ENCODE assay signal across 1 cellular context in genomic region chr18:48390641-48391040, GRCh38.
TF ChIP-seq lines count a peak whose summit lies in the region.

No MANE protein-coding gene starts in this region.

TF ChIP-seq in GM23338, 12 proteins besides CTCF, POLR2A, EP300 and RAD21 (continued from another document):
- no peak for TF ChIP-seq REST (IDR thresholded peaks at IDR 0.05; ENCODE audit: unreplicated experiment)
- TF ChIP-seq ZNF462 (CRISPR knock-in tag; IDR thresholded peaks at IDR 0.05) = no peak
- TF ChIP-seq EZH2phosphoT487 (IDR thresholded peaks at IDR 0.05; ENCODE audit: unreplicated experiment) = no peak
TF ChIP-seq in GM23338: peak in this region for 0.
